Comparison of ENCODE assay signal across 28 cellular contexts in the genomic region with DNA sequence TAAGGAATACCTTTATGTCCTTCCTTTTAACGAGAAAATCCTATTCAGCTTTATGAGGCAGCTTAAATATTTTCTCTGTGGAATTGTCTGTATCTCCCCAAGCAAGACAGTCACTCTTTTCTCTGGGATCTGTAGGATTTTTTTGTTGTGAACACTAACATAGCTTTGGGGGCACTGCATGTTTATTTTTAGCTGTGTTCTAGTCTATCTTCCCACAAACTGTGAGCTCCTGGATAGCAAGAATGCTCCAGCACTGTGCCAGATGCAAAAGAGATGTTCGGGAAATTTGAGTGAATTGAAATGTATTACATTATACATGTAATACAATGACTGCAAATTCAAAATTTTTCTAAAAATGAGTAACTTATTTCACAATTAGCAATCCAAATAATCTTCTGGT.
"Had no signal": no experiment of that assay in that cellular context is flagged by ENCODE, and none has a peak within 500 bp of the region (broad histone marks: within the 10 kb centered on the region; RNA-seq: fewer than 3 reads in every experiment).

No MANE protein-coding gene starts in this region.

- H3K4me1 ChIP-seq: foreskin keratinocyte, testis, upper lobe of right lung had no signal

- H3K36me3 ChIP-seq: esophagus muscularis mucosa, left ventricle myocardium inferior, right lobe of liver, spleen, tibial nerve, upper lobe of right lung, vagina had no signal

- H3K27ac ChIP-seq: epithelial cell of prostate, esophagus muscularis mucosa, foreskin keratinocyte, left ventricle myocardium inferior, psoas muscle, right lobe of liver, spleen, testis, tibial nerve, upper lobe of right lung, vagina had no signal

- H3K27me3 Mint-ChIP-seq: naive B cell; stimulated activated memory B cell treated with anti-CD40 and anti-IgM and Interleukin-4, amounts not matched to agents 10 μg/mL and 1 μg/mL and 100 μg/mL, for 72 hours; stimulated activated naive CD8-positive, alpha-beta T cell treated with anti-CD3 and anti-CD28 coated beads, Interleukin-15, amount 100 ng/mL, for 72 hours had no signal

- H3K4me3 Mint-ChIP-seq: dendritic cell treated with granulocyte-macrophage colony-stimulating factor and Interleukin-4, amounts not matched to agents 40 ng/mL and 50 ng/mL, for 4 days; effector memory CD8-positive, alpha-beta T cell; naive B cell; nephron; stimulated activated memory B cell treated with anti-CD40 and anti-IgM and Interleukin-4, amounts not matched to agents 10 μg/mL and 1 μg/mL and 100 μg/mL, for 72 hours; stimulated activated naive CD8-positive, alpha-beta T cell treated with anti-CD3 and anti-CD28 coated beads, Interleukin-15, amount 100 ng/mL, for 72 hours had no signal

- FAIRE-seq: colon, keratinocyte had no signal

- H3K4me3 ChIP-seq: esophagus muscularis mucosa, left ventricle myocardium inferior, lung, psoas muscle, right lobe of liver, spleen, testis, tibial nerve, upper lobe of right lung, vagina had no signal

- DNase-seq: effector memory CD8-positive, alpha-beta T cell; foreskin keratinocyte; head of caudate nucleus; hippocampal formation; left ventricle myocardium inferior; mesenchymal stem cell; midbrain; naive B cell; psoas muscle; retina; right lobe of liver; spleen; stimulated activated CD4-positive, alpha-beta T cell treated with anti-CD3 and anti-CD28 coated beads, Interleukin-15, amount 100 ng/mL, for 24 hours; stimulated activated CD4-positive, alpha-beta T cell treated with anti-CD3 and anti-CD28 coated beads, Interleukin-1b, Interleukin-23, amount 100 ng/mL, for 48 hours; stimulated activated CD4-positive, alpha-beta T cell treated with anti-CD3 and anti-CD28 coated beads, Interleukin-4, amount 100 ng/mL, for 24 hours; stimulated activated naive CD8-positive, alpha-beta T cell treated with anti-CD3 and anti-CD28 coated beads, Interleukin-15, amount 100 ng/mL, for 72 hours; testis; upper lobe of right lung had no signal

- H3K36me3 Mint-ChIP-seq: naive B cell; stimulated activated memory B cell treated with anti-CD40 and anti-IgM and Interleukin-4, amounts not matched to agents 10 μg/mL and 1 μg/mL and 100 μg/mL, for 72 hours had no signal

- ATAC-seq: effector memory CD8-positive, alpha-beta T cell; foreskin keratinocyte; psoas muscle; stimulated activated memory B cell treated with anti-CD40 and anti-IgM and Interleukin-4, amounts not matched to agents 10 μg/mL and 1 μg/mL and 100 μg/mL, for 72 hours; stimulated activated naive CD8-positive, alpha-beta T cell treated with anti-CD3 and anti-CD28 coated beads, Interleukin-15, amount 100 ng/mL, for 72 hours; upper lobe of right lung had no signal

- H3K27ac Mint-ChIP-seq: dendritic cell treated with granulocyte-macrophage colony-stimulating factor and Interleukin-4, amounts not matched to agents 40 ng/mL and 50 ng/mL, for 4 days; effector memory CD8-positive, alpha-beta T cell; stimulated activated memory B cell treated with anti-CD40 and anti-IgM and Interleukin-4, amounts not matched to agents 10 μg/mL and 1 μg/mL and 100 μg/mL, for 72 hours; stimulated activated naive CD8-positive, alpha-beta T cell treated with anti-CD3 and anti-CD28 coated beads, Interleukin-15, amount 100 ng/mL, for 72 hours had no signal

- H3K9me3 ChIP-seq: esophagus muscularis mucosa, left ventricle myocardium inferior, psoas muscle, right lobe of liver, spleen, testis, tibial nerve, upper lobe of right lung, vagina had no signal

- H3K4me1 Mint-ChIP-seq: stimulated activated naive CD8-positive, alpha-beta T cell treated with anti-CD3 and anti-CD28 coated beads, Interleukin-15, amount 100 ng/mL, for 72 hours had no signal

- H3K27me3 ChIP-seq: esophagus muscularis mucosa, foreskin keratinocyte, right lobe of liver, spleen, testis, tibial nerve, upper lobe of right lung, vagina had no signal

- H3K9me3 Mint-ChIP-seq: dendritic cell treated with granulocyte-macrophage colony-stimulating factor and Interleukin-4, amounts not matched to agents 40 ng/mL and 50 ng/mL, for 4 days; nephron; stimulated activated memory B cell treated with anti-CD40 and anti-IgM and Interleukin-4, amounts not matched to agents 10 μg/mL and 1 μg/mL and 100 μg/mL, for 72 hours had no signal
